9 cellular contexts compared by ENCODE assay signal in the genomic region with DNA sequence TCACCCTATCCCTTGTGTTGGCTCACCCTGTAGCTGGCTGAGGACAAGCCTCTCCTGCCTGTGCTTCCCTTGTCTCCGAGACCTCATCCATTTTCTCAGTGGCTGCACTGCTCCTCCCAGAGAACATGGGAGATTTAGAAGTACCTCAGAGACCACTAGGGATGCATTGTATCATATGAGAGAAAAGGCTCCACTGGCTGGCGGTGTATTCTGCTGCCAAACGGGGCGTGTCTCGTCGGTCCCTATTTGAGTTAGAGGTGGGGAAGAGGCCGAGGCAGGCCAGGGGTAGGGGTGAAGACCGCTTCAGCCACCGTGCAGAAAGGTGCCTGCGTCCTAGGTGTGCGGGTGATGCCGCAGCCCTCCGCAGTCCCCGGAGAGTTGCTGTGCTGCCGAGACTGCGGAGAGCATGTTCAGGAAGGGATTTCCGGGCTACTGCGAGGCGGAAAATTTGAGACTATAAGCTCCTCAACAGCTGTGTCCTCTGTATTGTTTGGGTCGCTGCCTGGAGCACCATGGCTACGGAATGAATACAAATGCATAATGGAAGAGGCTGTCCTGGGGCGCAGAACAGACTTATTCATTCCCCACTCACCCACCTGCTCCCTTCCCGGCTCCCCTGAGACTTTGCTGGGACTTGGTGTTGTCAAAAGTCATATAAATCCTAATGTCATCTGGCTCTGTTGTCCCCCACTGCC. TPM values are rescaled to one million over a fixed set of nuclear protein-coding genes. Genes with fewer than 3 reads are reported as not detected.
DNase-seq lines count a peak whose midpoint lies in the region; ATAC-seq and TF ChIP-seq lines count a peak whose summit lies in the region.
"Had no signal": no experiment of that assay in that cellular context is flagged by ENCODE, and none has a peak within 500 bp of the region (broad histone marks: within the 10 kb centered on the region; RNA-seq: fewer than 3 reads in every experiment).

No MANE protein-coding gene starts in this region.

- H3K36me3 Mint-ChIP-seq in activated CD4-positive, alpha-beta T cell treated with anti-CD3 and anti-CD28 coated beads, Interleukin-2, amount 10 ng/mL, durations not matched to agents 24 days and 14 days (ENCODE audit: low read depth) = no peaks in the 10 kb centered on the region

- ATAC-seq in GM19463 (IDR thresholded peaks at IDR 0.05; ENCODE audit: unreplicated experiment) = no peak
- ATAC-seq in GM19351 (IDR thresholded peaks at IDR 0.05; ENCODE audit: unreplicated experiment) = no peak

- no peak overlapping the region for H3K27ac Mint-ChIP-seq in activated CD4-positive, alpha-beta T cell treated with anti-CD3 and anti-CD28 coated beads, Interleukin-2, amount 10 ng/mL, durations not matched to agents 24 days and 14 days

- no peak for TF ChIP-seq CTCF in fibroblast of pulmonary artery (IDR thresholded peaks at IDR 0.05; ENCODE audit: low read length, missing control alignments)

- peaks cover 3% of the 10 kb centered on the region for H3K27me3 Mint-ChIP-seq in activated CD4-positive, alpha-beta T cell treated with anti-CD3 and anti-CD28 coated beads, Interleukin-2, amount 10 ng/mL, durations not matched to agents 24 days and 14 days

- H3K4me3 ChIP-seq in fibroblast of pulmonary artery (replicated peaks; ENCODE audit: low read depth, low read length) = peak overlapping the region; percentile 10

- DNase-seq in COR-L47 (lab: John Stamatoyannopoulos, UW) (peak; percentile 27), NCI-H345 treated with DMSO at 0.1 percent for 48 hours (lab: John Stamatoyannopoulos, UW; ENCODE audit: unreplicated experiment) (peak; percentile 57), fibroblast of pulmonary artery (ENCODE audit: low read depth) (peak; percentile 64), non-pigmented ciliary epithelial cell (ENCODE audit: low read depth) (peak; percentile 13), COLO829 (ENCODE audit: low spot score) (no peak)
- no peak for DNase-seq in activated CD4-positive, alpha-beta T cell treated with anti-CD3 and anti-CD28 coated beads, Interleukin-2, amount 10 ng/mL, durations not matched to agents 24 days and 14 days
- DNase-seq: activated gamma-delta T cell had no signal

- no peaks in the 10 kb centered on the region for H3K9me3 Mint-ChIP-seq in activated CD4-positive, alpha-beta T cell treated with anti-CD3 and anti-CD28 coated beads, Interleukin-2, amount 10 ng/mL, durations not matched to agents 24 days and 14 days

- intact Hi-C loops in activated CD4-positive, alpha-beta T cell treated with anti-CD3 and anti-CD28 coated beads, Interleukin-2, amount 10 ng/mL, durations not matched to agents 24 days and 14 days (cut with micrococcal nuclease) = no loop called here

- H3K4me3 Mint-ChIP-seq in activated CD4-positive, alpha-beta T cell treated with anti-CD3 and anti-CD28 coated beads, Interleukin-2, amount 10 ng/mL, durations not matched to agents 24 days and 14 days = no peak overlapping the region

- H3K4me1 Mint-ChIP-seq in activated CD4-positive, alpha-beta T cell treated with anti-CD3 and anti-CD28 coated beads, Interleukin-2, amount 10 ng/mL, durations not matched to agents 24 days and 14 days = peaks cover 2% of the 10 kb centered on the region

RNA-seq across cellular contexts. Expression of a gene that starts 43.9 kb away (rescaled TPM):
- 0.07 TPM in 1 of 2 replicates, not detected in the other for total RNA-seq in activated CD4-positive, alpha-beta T cell treated with anti-CD3 and anti-CD28 coated beads, Interleukin-2, amount 10 ng/mL, durations not matched to agents 24 days and 14 days

Comparison
In these comparisons a context has a peak if more than half of its experiments do, and no peak if none do; other contexts are left out.
1. DNase-seq: peak in COR-L47 (single experiment), NCI-H345 treated with DMSO at 0.1 percent for 48 hours (single experiment), fibroblast of pulmonary artery (single experiment) and non-pigmented ciliary epithelial cell (single experiment); none in COLO829 (single experiment) and activated CD4-positive, alpha-beta T cell treated with anti-CD3 and anti-CD28 coated beads, Interleukin-2, amount 10 ng/mL, durations not matched to agents 24 days and 14 days (single experiment).